ENCODE assay signal across 21 cellular contexts in the genomic region with DNA sequence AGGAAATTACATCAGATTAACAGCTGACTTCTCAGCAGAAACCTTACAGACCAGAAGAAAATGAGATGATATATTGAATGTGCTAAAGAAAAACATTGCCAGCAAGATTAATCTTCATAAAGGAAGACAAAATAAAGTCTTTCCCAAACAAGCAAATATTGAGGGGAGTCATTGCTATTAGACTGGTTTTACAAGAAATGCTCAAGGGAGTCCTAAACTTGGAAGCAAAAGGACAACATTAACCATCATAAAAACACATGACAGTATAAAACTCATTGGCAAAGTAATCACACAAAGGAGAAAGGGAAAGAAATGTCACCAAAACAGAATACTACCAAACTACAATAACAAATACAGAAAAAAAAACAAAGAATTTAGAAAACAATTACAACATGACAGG.
"Had no signal": no experiment of that assay in that cellular context is flagged by ENCODE, and none has a peak within 500 bp of the region (broad histone marks: within the 10 kb centered on the region; RNA-seq: fewer than 3 reads in every experiment).

No MANE protein-coding gene starts in this region.

- H3K4me3 Mint-ChIP-seq: endodermal cell; naive B cell; nephron; stimulated activated naive B cell treated with anti-CD40 and anti-IgM and Interleukin-4, amounts not matched to agents 10 μg/mL and 1 μg/mL and 100 μg/mL, for 72 hours; type B pancreatic cell had no signal

- FAIRE-seq: islet of Langerhans, urothelium cell line had no signal

- H3K27ac Mint-ChIP-seq: endodermal cell; stimulated activated naive B cell treated with anti-CD40 and anti-IgM and Interleukin-4, amounts not matched to agents 10 μg/mL and 1 μg/mL and 100 μg/mL, for 72 hours; type B pancreatic cell had no signal

- H3K9me3 Mint-ChIP-seq: endodermal cell had no signal

- H3K27ac ChIP-seq: colonic mucosa, gastrocnemius medialis, heart right ventricle, spleen had no signal

- ATAC-seq: esophagus mucosa; gastrocnemius medialis; heart right ventricle; sciatic nerve; stimulated activated naive B cell treated with anti-CD40 and anti-IgM and Interleukin-4, amounts not matched to agents 10 μg/mL and 1 μg/mL and 100 μg/mL, for 72 hours had no signal

- H3K4me3 ChIP-seq: colonic mucosa, gastrocnemius medialis, heart right ventricle, spleen had no signal

- H3K27me3 ChIP-seq: colonic mucosa, gastrocnemius medialis, heart right ventricle, spleen had no signal

- H3K4me1 ChIP-seq: colonic mucosa had no signal

- H3K27me3 Mint-ChIP-seq: naive B cell; stimulated activated naive B cell treated with anti-CD40 and anti-IgM and Interleukin-4, amounts not matched to agents 10 μg/mL and 1 μg/mL and 100 μg/mL, for 72 hours; type B pancreatic cell had no signal

- H3K9me3 ChIP-seq: colonic mucosa, gastrocnemius medialis had no signal

- H3K36me3 ChIP-seq: colonic mucosa, gastrocnemius medialis, heart right ventricle had no signal

- DNase-seq: colonic mucosa; effector CD4-positive, alpha-beta T cell; endodermal cell; gastrocnemius medialis; heart right ventricle; hypothalamus; kidney glomerular epithelial cell; mesendoderm; naive B cell; posterior cingulate gyrus; spleen; stimulated activated CD4-positive, alpha-beta T cell treated with anti-CD3 and anti-CD28 coated beads, Interleukin-15, amount 100 ng/mL, for 24 hours; stimulated activated CD4-positive, alpha-beta T cell treated with anti-CD3 and anti-CD28 coated beads, Interleukin-1b, Interleukin-23, amount 100 ng/mL, for 48 hours; stimulated activated CD4-positive, alpha-beta T cell treated with anti-CD3 and anti-CD28 coated beads, Interleukin-4, amount 100 ng/mL, for 24 hours; stimulated activated naive B cell treated with anti-CD40 and anti-IgM and Interleukin-4, amounts not matched to agents 10 μg/mL and 1 μg/mL and 100 μg/mL, for 72 hours had no signal

- H3K4me1 Mint-ChIP-seq: nephron had no signal
